Comparison of ENCODE assay signal across 1 cellular context in the genomic region with DNA sequence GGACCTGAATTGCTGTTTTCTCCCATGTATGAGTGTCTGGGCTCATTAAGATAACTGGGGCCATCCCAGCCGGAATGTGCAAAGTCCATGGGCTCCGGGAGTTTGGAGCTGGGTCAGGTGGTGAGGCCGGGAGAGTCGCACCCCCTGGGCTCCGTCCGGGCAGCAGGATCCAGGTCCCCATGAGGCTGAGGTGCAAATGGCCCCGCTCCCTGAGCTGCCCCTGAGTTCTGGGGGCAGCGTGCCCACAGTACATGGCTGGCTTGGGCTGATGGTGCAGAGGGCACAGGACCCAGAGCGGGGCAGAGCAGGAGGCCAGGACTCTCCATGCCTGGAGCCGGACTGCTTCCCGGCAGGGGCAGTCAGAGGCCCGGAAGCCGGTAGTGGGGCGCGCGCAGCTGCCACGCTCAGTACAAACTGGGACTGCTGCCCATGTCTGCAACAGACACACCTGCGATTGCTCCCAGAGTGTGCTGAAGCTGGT.
TF ChIP-seq lines count a peak whose summit lies in the region.

No MANE protein-coding gene starts in this region.

TF ChIP-seq in K562, 482 proteins besides CTCF, POLR2A, EP300 and RAD21:
- no peak for TF ChIP-seq SMARCE1 (IDR thresholded peaks at IDR 0.05)
- TF ChIP-seq SAFB (IDR thresholded peaks at IDR 0.05; ENCODE audit: borderline replicate concordance, low read depth, low read length), result no peak
- TF ChIP-seq POLR2G (IDR thresholded peaks at IDR 0.05; ENCODE audit: low read depth, low read length), result 0 out of 2 replicates have a peak, but pooled peaks have one; percentile 28
